17 cellular contexts compared by ENCODE assay signal in the genomic region with DNA sequence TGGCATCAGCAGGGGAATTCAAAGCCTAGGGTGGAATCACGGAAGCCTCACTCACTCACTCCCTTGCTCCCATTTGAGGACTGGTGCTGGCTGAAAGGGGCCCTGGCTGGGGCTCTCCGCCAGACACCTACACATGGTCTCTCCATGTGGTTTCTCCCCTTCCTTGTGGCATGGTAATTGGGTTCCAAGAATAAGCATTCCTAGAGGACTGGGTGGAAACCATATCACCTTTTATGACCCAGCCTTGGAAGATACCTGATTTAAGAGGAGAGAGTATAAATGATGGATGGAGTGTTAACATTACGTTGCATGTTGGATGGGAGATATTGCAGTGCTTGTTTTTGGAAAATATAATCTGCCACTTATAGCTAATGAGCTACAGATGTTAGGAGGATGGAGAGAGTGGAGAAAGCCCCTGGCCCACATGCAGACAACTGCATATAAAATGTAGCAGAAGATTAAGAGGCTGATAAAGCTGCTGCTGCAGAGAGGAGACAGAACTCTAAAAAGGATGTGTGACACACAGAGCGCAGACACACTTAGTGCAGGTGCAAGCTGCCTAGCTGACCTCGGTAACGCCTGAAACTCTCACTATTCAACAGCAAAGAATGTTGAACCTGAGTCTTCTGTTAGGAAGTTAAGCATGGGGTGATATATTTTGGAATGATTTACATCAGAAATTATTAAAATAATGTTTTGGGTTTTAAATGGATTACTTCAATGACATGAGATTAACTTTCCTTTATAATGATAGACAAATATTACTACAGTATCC. TPM values are rescaled to one million over a fixed set of nuclear protein-coding genes. Genes with fewer than 3 reads are reported as not detected.
"Had no signal": no experiment of that assay in that cellular context is flagged by ENCODE, and none has a peak within 500 bp of the region (broad histone marks: within the 10 kb centered on the region; RNA-seq: fewer than 3 reads in every experiment).

No MANE protein-coding gene starts in this region.

- H3K4me1 ChIP-seq: ascending aorta, psoas muscle had no signal

- H3K9me3 ChIP-seq: ascending aorta, heart left ventricle, lower lobe of right lung, psoas muscle, spleen, testis had no signal

- H3K27ac ChIP-seq: ascending aorta, heart left ventricle, lower lobe of right lung, psoas muscle, spleen, testis had no signal

- H3K4me3 ChIP-seq: ascending aorta, heart left ventricle, lower lobe of right lung, psoas muscle, spleen, testis had no signal

- H3K27me3 ChIP-seq: ascending aorta, testis had no signal

- ATAC-seq: activated CD4-positive, alpha-beta T cell treated with anti-CD3 and anti-CD28 coated beads for 36 hours; effector memory CD8-positive, alpha-beta T cell; heart left ventricle; left cardiac atrium; lower lobe of right lung; psoas muscle; sciatic nerve; stimulated activated naive CD8-positive, alpha-beta T cell treated with anti-CD3 and anti-CD28 coated beads, Interleukin-15, amount 100 ng/mL, for 72 hours had no signal

- H3K36me3 ChIP-seq: ascending aorta, heart left ventricle, lower lobe of right lung, spleen had no signal

- DNase-seq: activated CD4-positive, alpha-beta memory T cell treated with anti-CD3 and anti-CD28 coated beads for 36 hours; activated CD4-positive, alpha-beta T cell treated with anti-CD3 and anti-CD28 coated beads for 36 hours; activated naive CD4-positive, alpha-beta T cell treated with anti-CD3 and anti-CD28 coated beads, Interleukin-2, amount 10 ng/mL, durations not matched to agents 7 days and 5 days; activated T-cell treated with anti-CD3 and anti-CD28 coated beads, Interleukin-2, amount 50 U/mL, for 24 hours; effector memory CD8-positive, alpha-beta T cell; foreskin melanocyte; heart left ventricle; left cardiac atrium; lower lobe of right lung; psoas muscle; spleen; stimulated activated naive CD8-positive, alpha-beta T cell treated with anti-CD3 and anti-CD28 coated beads, Interleukin-15, amount 100 ng/mL, for 72 hours; testis had no signal

RNA-seq across cellular contexts. Expression of gene RAB44, which starts 42.4 kb away (rescaled TPM):
- total RNA-seq: cerebellum had no signal
- polyA plus RNA-seq: neural cell had no signal
